1 cellular context compared by ENCODE assay signal in the genomic region with DNA sequence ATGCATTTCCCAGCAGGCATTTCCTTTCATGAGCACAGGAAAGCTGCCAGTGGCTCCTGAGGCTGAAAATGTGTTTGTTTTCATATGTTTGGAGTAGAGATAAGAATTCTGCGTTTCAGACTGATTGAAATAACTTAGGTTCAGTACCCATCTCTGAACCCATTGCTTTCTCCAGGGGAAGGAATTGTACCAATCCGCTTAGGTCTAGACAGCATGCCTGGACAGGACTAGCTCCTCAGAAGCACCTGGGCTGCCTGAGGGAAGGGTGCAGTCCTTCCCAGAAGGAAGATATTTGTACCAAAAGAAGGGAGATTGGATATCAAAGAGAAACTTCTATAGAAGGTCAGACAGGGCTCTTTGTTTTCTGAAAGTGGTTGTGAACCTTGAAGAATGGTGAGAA.
TF ChIP-seq lines count a peak whose summit lies in the region.

No MANE protein-coding gene starts in this region.

TF ChIP-seq in GM23338, 12 proteins besides CTCF, POLR2A, EP300 and RAD21 (continued from another document):
- TF ChIP-seq, protein P1, sequence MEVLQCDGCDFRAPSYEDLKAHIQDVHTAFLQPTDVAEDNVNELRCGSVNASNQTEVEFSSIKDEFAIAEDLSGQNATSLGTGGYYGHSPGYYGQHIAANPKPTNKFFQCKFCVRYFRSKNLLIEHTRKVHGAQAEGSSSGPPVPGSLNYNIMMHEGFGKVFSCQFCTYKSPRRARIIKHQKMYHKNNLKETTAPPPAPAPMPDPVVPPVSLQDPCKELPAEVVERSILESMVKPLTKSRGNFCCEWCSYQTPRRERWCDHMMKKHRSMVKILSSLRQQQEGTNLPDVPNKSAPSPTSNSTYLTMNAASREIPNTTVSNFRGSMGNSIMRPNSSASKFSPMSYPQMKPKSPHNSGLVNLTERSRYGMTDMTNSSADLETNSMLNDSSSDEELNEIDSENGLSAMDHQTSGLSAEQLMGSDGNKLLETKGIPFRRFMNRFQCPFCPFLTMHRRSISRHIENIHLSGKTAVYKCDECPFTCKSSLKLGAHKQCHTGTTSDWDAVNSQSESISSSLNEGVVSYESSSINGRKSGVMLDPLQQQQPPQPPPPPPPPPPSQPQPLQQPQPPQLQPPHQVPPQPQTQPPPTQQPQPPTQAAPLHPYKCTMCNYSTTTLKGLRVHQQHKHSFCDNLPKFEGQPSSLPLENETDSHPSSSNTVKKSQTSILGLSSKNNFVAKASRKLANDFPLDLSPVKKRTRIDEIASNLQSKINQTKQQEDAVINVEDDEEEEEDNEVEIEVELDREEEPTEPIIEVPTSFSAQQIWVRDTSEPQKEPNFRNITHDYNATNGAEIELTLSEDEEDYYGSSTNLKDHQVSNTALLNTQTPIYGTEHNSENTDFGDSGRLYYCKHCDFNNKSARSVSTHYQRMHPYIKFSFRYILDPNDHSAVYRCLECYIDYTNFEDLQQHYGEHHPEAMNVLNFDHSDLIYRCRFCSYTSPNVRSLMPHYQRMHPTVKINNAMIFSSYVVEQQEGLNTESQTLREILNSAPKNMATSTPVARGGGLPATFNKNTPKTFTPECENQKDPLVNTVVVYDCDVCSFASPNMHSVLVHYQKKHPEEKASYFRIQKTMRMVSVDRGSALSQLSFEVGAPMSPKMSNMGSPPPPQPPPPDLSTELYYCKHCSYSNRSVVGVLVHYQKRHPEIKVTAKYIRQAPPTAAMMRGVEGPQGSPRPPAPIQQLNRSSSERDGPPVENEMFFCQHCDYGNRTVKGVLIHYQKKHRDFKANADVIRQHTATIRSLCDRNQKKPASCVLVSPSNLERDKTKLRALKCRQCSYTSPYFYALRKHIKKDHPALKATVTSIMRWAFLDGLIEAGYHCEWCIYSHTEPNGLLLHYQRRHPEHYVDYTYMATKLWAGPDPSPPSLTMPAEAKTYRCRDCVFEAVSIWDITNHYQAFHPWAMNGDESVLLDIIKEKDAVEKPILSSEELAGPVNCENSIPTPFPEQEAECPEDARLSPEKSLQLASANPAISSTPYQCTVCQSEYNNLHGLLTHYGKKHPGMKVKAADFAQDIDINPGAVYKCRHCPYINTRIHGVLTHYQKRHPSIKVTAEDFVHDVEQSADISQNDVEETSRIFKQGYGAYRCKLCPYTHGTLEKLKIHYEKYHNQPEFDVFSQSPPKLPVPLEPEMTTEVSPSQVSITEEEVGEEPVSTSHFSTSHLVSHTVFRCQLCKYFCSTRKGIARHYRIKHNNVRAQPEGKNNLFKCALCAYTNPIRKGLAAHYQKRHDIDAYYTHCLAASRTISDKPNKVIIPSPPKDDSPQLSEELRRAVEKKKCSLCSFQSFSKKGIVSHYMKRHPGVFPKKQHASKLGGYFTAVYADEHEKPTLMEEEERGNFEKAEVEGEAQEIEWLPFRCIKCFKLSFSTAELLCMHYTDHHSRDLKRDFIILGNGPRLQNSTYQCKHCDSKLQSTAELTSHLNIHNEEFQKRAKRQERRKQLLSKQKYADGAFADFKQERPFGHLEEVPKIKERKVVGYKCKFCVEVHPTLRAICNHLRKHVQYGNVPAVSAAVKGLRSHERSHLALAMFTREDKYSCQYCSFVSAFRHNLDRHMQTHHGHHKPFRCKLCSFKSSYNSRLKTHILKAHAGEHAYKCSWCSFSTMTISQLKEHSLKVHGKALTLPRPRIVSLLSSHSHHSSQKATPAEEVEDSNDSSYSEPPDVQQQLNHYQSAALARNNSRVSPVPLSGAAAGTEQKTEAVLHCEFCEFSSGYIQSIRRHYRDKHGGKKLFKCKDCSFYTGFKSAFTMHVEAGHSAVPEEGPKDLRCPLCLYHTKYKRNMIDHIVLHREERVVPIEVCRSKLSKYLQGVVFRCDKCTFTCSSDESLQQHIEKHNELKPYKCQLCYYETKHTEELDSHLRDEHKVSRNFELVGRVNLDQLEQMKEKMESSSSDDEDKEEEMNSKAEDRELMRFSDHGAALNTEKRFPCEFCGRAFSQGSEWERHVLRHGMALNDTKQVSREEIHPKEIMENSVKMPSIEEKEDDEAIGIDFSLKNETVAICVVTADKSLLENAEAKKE (CRISPR knock-in tag; IDR thresholded peaks at IDR 0.05), result no peak
- TF ChIP-seq ZNF331 (CRISPR knock-in tag; IDR thresholded peaks at IDR 0.05; ENCODE audit: low read depth) (no peak), EZH2phosphoT487 (IDR thresholded peaks at IDR 0.05; ENCODE audit: unreplicated experiment) (no peak), NANOG (IDR thresholded peaks at IDR 0.05; ENCODE audit: borderline replicate concordance) (no peak)
- TF ChIP-seq, protein P2, sequence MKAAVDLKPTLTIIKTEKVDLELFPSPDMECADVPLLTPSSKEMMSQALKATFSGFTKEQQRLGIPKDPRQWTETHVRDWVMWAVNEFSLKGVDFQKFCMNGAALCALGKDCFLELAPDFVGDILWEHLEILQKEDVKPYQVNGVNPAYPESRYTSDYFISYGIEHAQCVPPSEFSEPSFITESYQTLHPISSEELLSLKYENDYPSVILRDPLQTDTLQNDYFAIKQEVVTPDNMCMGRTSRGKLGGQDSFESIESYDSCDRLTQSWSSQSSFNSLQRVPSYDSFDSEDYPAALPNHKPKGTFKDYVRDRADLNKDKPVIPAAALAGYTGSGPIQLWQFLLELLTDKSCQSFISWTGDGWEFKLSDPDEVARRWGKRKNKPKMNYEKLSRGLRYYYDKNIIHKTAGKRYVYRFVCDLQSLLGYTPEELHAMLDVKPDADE (IDR thresholded peaks at IDR 0.05), result no peak
- TF ChIP-seq, protein P3, sequence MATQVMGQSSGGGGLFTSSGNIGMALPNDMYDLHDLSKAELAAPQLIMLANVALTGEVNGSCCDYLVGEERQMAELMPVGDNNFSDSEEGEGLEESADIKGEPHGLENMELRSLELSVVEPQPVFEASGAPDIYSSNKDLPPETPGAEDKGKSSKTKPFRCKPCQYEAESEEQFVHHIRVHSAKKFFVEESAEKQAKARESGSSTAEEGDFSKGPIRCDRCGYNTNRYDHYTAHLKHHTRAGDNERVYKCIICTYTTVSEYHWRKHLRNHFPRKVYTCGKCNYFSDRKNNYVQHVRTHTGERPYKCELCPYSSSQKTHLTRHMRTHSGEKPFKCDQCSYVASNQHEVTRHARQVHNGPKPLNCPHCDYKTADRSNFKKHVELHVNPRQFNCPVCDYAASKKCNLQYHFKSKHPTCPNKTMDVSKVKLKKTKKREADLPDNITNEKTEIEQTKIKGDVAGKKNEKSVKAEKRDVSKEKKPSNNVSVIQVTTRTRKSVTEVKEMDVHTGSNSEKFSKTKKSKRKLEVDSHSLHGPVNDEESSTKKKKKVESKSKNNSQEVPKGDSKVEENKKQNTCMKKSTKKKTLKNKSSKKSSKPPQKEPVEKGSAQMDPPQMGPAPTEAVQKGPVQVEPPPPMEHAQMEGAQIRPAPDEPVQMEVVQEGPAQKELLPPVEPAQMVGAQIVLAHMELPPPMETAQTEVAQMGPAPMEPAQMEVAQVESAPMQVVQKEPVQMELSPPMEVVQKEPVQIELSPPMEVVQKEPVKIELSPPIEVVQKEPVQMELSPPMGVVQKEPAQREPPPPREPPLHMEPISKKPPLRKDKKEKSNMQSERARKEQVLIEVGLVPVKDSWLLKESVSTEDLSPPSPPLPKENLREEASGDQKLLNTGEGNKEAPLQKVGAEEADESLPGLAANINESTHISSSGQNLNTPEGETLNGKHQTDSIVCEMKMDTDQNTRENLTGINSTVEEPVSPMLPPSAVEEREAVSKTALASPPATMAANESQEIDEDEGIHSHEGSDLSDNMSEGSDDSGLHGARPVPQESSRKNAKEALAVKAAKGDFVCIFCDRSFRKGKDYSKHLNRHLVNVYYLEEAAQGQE (IDR thresholded peaks at IDR 0.05; ENCODE audit: unreplicated experiment), result no peak
